Comparison of ENCODE assay signal across 9 cellular contexts in genomic region chr10:80461208-80462183, GRCh38. TPM values are rescaled to one million over a fixed set of nuclear protein-coding genes. Genes with fewer than 3 reads are reported as not detected.
DNase-seq lines count a peak whose midpoint lies in the region; ATAC-seq, FAIRE-seq and TF ChIP-seq lines count a peak whose summit lies in the region.
"Had no signal": no experiment of that assay in that cellular context is flagged by ENCODE, and none has a peak within 500 bp of the region (broad histone marks: within the 10 kb centered on the region; RNA-seq: fewer than 3 reads in every experiment).

No MANE protein-coding gene starts in this region.

- peaks cover 91% of the 10 kb centered on the region for H3K4me1 Mint-ChIP-seq in activated CD4-positive, alpha-beta T cell treated with anti-CD3 and anti-CD28 coated beads, Interleukin-2, amount 10 ng/mL, durations not matched to agents 24 days and 14 days
- H3K4me1 Mint-ChIP-seq in activated naive CD8-positive, alpha-beta T cell treated with anti-CD3 and anti-CD28 coated beads for 36 hours: peaks cover 90% of the 10 kb centered on the region

- intact Hi-C loops in activated CD4-positive, alpha-beta T cell treated with anti-CD3 and anti-CD28 coated beads, Interleukin-2, amount 10 ng/mL, durations not matched to agents 24 days and 14 days (cut with micrococcal nuclease): no loop called here
- intact Hi-C loops in kidney (cut with DNase I): no loop called here

- peaks cover 77 to 78% of the 10 kb centered on the region in 2 donors for H3K4me1 ChIP-seq in kidney (ENCODE audit: control insufficient read depth in 1 of 2, insufficient read depth in 1 of 2, low read depth in 1 of 2, low read length in 2 of 2)
- peaks cover 100% of the 10 kb centered on the region for H3K4me1 ChIP-seq in suprapubic skin

- no peak for TF ChIP-seq EP300 in suprapubic skin (IDR thresholded peaks at IDR 0.05)

- peak overlapping the region; percentile 88 for H3K27ac Mint-ChIP-seq in activated CD4-positive, alpha-beta T cell treated with anti-CD3 and anti-CD28 coated beads, Interleukin-2, amount 10 ng/mL, durations not matched to agents 24 days and 14 days
- peak overlapping the region; percentile 92 for H3K27ac Mint-ChIP-seq in activated naive CD8-positive, alpha-beta T cell treated with anti-CD3 and anti-CD28 coated beads for 36 hours

- H3K27me3 Mint-ChIP-seq in activated CD4-positive, alpha-beta T cell treated with anti-CD3 and anti-CD28 coated beads, Interleukin-2, amount 10 ng/mL, durations not matched to agents 24 days and 14 days: no peaks in the 10 kb centered on the region
- H3K27me3 Mint-ChIP-seq in activated naive CD8-positive, alpha-beta T cell treated with anti-CD3 and anti-CD28 coated beads for 36 hours: no peaks in the 10 kb centered on the region

- H3K9ac ChIP-seq in kidney (ENCODE audit: low read length in 2 of 2): peak overlapping the region in 1 of 2 donors; percentile 21

- H3K9me3 ChIP-seq in kidney (ENCODE audit: control insufficient read depth in 1 of 2, low read length in 2 of 2) (no peaks in the 10 kb centered on the region), suprapubic skin (no peaks in the 10 kb centered on the region)

- H3K27me3 ChIP-seq in suprapubic skin: no peaks in the 10 kb centered on the region

- TF ChIP-seq CTCF in kidney (IDR thresholded peaks at IDR 0.05; ENCODE audit: borderline replicate concordance, extremely low read depth, insufficient read depth) (no peak), suprapubic skin (IDR thresholded peaks at IDR 0.05) (no peak)

- H3K4me3 ChIP-seq in kidney (ENCODE audit: low read length in 2 of 2) (no peak overlapping the region), suprapubic skin (peak overlapping the region; percentile 92)

- H3K36me3 ChIP-seq in kidney (ENCODE audit: control insufficient read depth in 1 of 2, insufficient read depth in 2 of 2, low read length in 2 of 2): no peaks in the 10 kb centered on the region
- no peaks in the 10 kb centered on the region for H3K36me3 ChIP-seq in suprapubic skin

- peaks cover 20% of the 10 kb centered on the region for H3K36me3 Mint-ChIP-seq in activated CD4-positive, alpha-beta T cell treated with anti-CD3 and anti-CD28 coated beads, Interleukin-2, amount 10 ng/mL, durations not matched to agents 24 days and 14 days (ENCODE audit: low read depth)
- H3K36me3 Mint-ChIP-seq in activated naive CD8-positive, alpha-beta T cell treated with anti-CD3 and anti-CD28 coated beads for 36 hours: peaks cover 20% of the 10 kb centered on the region

- no peak for TF ChIP-seq POLR2A in suprapubic skin (IDR thresholded peaks at IDR 0.05)

- 35% methylated on average over 8 of the region's 8 CpGs for WGBS in suprapubic skin

- H3K27ac ChIP-seq in kidney (ENCODE audit: low read depth in 2 of 2, low read length in 2 of 2) (peak overlapping the region; percentile 30 to 78), suprapubic skin (peak overlapping the region; percentile 88)

- ATAC-seq in HG02885 (IDR thresholded peaks at IDR 0.05; ENCODE audit: poor library complexity, unreplicated experiment) (no peak), HG02678 (IDR thresholded peaks at IDR 0.05; ENCODE audit: unreplicated experiment) (no peak)

- H3K9me3 Mint-ChIP-seq in activated CD4-positive, alpha-beta T cell treated with anti-CD3 and anti-CD28 coated beads, Interleukin-2, amount 10 ng/mL, durations not matched to agents 24 days and 14 days: no peaks in the 10 kb centered on the region
- no peaks in the 10 kb centered on the region for H3K9me3 Mint-ChIP-seq in activated naive CD8-positive, alpha-beta T cell treated with anti-CD3 and anti-CD28 coated beads for 36 hours

- H3K4me3 Mint-ChIP-seq in activated CD4-positive, alpha-beta T cell treated with anti-CD3 and anti-CD28 coated beads, Interleukin-2, amount 10 ng/mL, durations not matched to agents 24 days and 14 days: peak overlapping the region; percentile 98
- peak overlapping the region; percentile 93 for H3K4me3 Mint-ChIP-seq in activated naive CD8-positive, alpha-beta T cell treated with anti-CD3 and anti-CD28 coated beads for 36 hours

- FAIRE-seq in kidney (lab: Jason Lieb, UNC): no peak

- no peak for DNase-seq in activated CD4-positive, alpha-beta T cell treated with anti-CD3 and anti-CD28 coated beads, Interleukin-2, amount 10 ng/mL, durations not matched to agents 24 days and 14 days
- no peak for DNase-seq in activated CD4-positive, alpha-beta T cell treated with anti-CD3 and anti-CD28 coated beads, Interleukin-2, amount 50 U/mL, for 1 hour
- DNase-seq in activated naive CD8-positive, alpha-beta T cell treated with anti-CD3 and anti-CD28 coated beads for 36 hours: no peak
- DNase-seq in kidney (no peak), suprapubic skin (ENCODE audit: low spot score in 2 of 2) (peak in 1 of 2 donors; percentile 86), DMS53 treated with DMSO at 0.1 percent for 48 hours (lab: John Stamatoyannopoulos, UW; ENCODE audit: unreplicated experiment) (no peak)
- DNase-seq: stimulated activated CD4-positive, alpha-beta T cell treated with anti-CD3 and anti-CD28 coated beads, Interleukin-12 subunit alpha, Interleukin-12 subunit beta, amount 100 ng/mL, for 4 hours had no signal

RNA-seq across cellular contexts. Expression of gene TSPAN14, which starts 7.4 kb away (rescaled TPM):
- total RNA-seq in activated CD4-positive, alpha-beta T cell treated with anti-CD3 and anti-CD28 coated beads, Interleukin-2, amount 10 ng/mL, durations not matched to agents 24 days and 14 days: 57.8 and 61.7 TPM in 2 replicates
- 10 to 100 TPM; 39.6 to 40.4 TPM for total RNA-seq in activated naive CD8-positive, alpha-beta T cell treated with anti-CD3 and anti-CD28 coated beads for 36 hours
- 183 TPM for total RNA-seq in kidney
- polyA plus RNA-seq in kidney (ENCODE audit: insufficient read depth, low read depth, low replicate concordance): 36.8 TPM
- 100 to 1,000 TPM in 3 of 4 donors, 10 to 100 TPM in 1; 99.7 to 145 (median 122) TPM for total RNA-seq in suprapubic skin

RNA-seq across cellular contexts. Expression of gene PRXL2A, which starts 53.1 kb away (rescaled TPM):
- total RNA-seq in activated CD4-positive, alpha-beta T cell treated with anti-CD3 and anti-CD28 coated beads, Interleukin-2, amount 10 ng/mL, durations not matched to agents 24 days and 14 days: 14.8 and 16.4 TPM in 2 replicates
- total RNA-seq in activated naive CD8-positive, alpha-beta T cell treated with anti-CD3 and anti-CD28 coated beads for 36 hours: 10 to 100 TPM; 23.3 to 24.5 TPM
- total RNA-seq in kidney: 69.4 TPM
- polyA plus RNA-seq in kidney (ENCODE audit: insufficient read depth, low read depth, low replicate concordance): 101 TPM
- total RNA-seq in suprapubic skin: 100 to 1,000 TPM in 3 of 4 donors, 10 to 100 TPM in 1; 91.0 to 106 (median 105) TPM
